ENCODE assay signal across 23 cellular contexts in genomic region chr1:30179942-30180543, GRCh38.
DNase-seq lines count a peak whose midpoint lies in the region; ATAC-seq, FAIRE-seq and TF ChIP-seq lines count a peak whose summit lies in the region.
"Had no signal": no experiment of that assay in that cellular context is flagged by ENCODE, and none has a peak within 500 bp of the region (broad histone marks: within the 10 kb centered on the region; RNA-seq: fewer than 3 reads in every experiment).

No MANE protein-coding gene starts in this region.

- no peak for TF ChIP-seq EP300 in esophagus muscularis mucosa (IDR thresholded peaks at IDR 0.05)

- no peak for TF ChIP-seq CTCF in esophagus muscularis mucosa (IDR thresholded peaks at IDR 0.05)
- no peak for TF ChIP-seq CTCF in natural killer cell (IDR thresholded peaks at IDR 0.05)

- H3K27me3 Mint-ChIP-seq in natural killer cell (ENCODE audit: low read depth in 2 of 2), result peaks cover 4 to 16% of the 10 kb centered on the region in 2 donors

- peak overlapping the region; percentile 60 for H3K27ac Mint-ChIP-seq in natural killer cell
- H3K27ac Mint-ChIP-seq: CD14-positive monocyte had no signal

- peak overlapping the region; percentile 49 for H3K4me3 Mint-ChIP-seq in natural killer cell
- H3K4me3 Mint-ChIP-seq: CD14-positive monocyte had no signal

- no peak for TF ChIP-seq POLR2A in esophagus muscularis mucosa (IDR thresholded peaks at IDR 0.05; ENCODE audit: low read depth)

- FAIRE-seq in urothelium cell line (lab: Jason Lieb, UNC), result no peak
- FAIRE-seq: A204.1, D721Med, GM19239 had no signal

- peaks cover 0 to 7% (median 0%) of the 10 kb centered on the region in 4 donors for H3K9me3 ChIP-seq in esophagus muscularis mucosa
- H3K9me3 ChIP-seq: HAP-1, MG63 had no signal

- H3K27ac ChIP-seq in esophagus muscularis mucosa (replicated peaks in 1 of 4), result no peak overlapping the region

- no peak for ATAC-seq in SK-N-SH treated with all-trans-retinoic acid at 6 μM for 48 hours
- peak in 2 of 3 donors; percentile 40 to 57 for ATAC-seq in natural killer cell
- no peak for ATAC-seq in GM19455 (IDR thresholded peaks at IDR 0.05; ENCODE audit: unreplicated experiment)
- ATAC-seq: Panc1 had no signal

- peak; percentile 24 for DNase-seq in ELF-1 (ENCODE audit: low read depth, low spot score)
- peak; percentile 88 for DNase-seq in esophagus muscularis mucosa (ENCODE audit: extremely low spot score)
- no peak for DNase-seq in natural killer cell
- DNase-seq in urothelium cell line (ENCODE audit: low spot score), result no peak
- no peak for DNase-seq in SW 1271 (lab: John Stamatoyannopoulos, UW)
- DNase-seq in NCI-H2227 treated with DMSO at 0.1 percent for 48 hours (lab: John Stamatoyannopoulos, UW), result no peak
- DNase-seq: DMS53, GF-D8, MG63, NCI-H1048, NCI-H1417 treated with DMSO at 0.1 percent for 48 hours, NCI-H187 treated with DMSO at 0.1 percent for 48 hours, NCI-H226, NCI-H774, SIG-M5 had no signal

- no peaks in the 10 kb centered on the region for H3K27me3 ChIP-seq in esophagus muscularis mucosa
- H3K27me3 ChIP-seq: MG63 had no signal

- H3K36me3 ChIP-seq in esophagus muscularis mucosa, result no peaks in the 10 kb centered on the region
- H3K36me3 ChIP-seq: HAP-1, MG63 had no signal

- H3K4me1 ChIP-seq in esophagus muscularis mucosa, result no peaks in the 10 kb centered on the region
- H3K4me1 ChIP-seq: HAP-1 had no signal

- peaks cover 16 to 33% of the 10 kb centered on the region in 2 donors for H3K4me1 Mint-ChIP-seq in natural killer cell
- H3K4me1 Mint-ChIP-seq: CD14-positive monocyte had no signal

- H3K36me3 Mint-ChIP-seq in natural killer cell, result no peaks in the 10 kb centered on the region
- H3K36me3 Mint-ChIP-seq: CD14-positive monocyte had no signal

- H3K9me3 Mint-ChIP-seq in natural killer cell, result no peaks in the 10 kb centered on the region
- H3K9me3 Mint-ChIP-seq: CD14-positive monocyte had no signal

- H3K4me3 ChIP-seq in esophagus muscularis mucosa, result no peak overlapping the region
- H3K4me3 ChIP-seq: HAP-1, MG63 had no signal

- intact Hi-C loops in esophagus muscularis mucosa (cut with DNase I), result no loop called here
- intact Hi-C loops in natural killer cell (cut with micrococcal nuclease), result no loop called here

- WGBS in esophagus muscularis mucosa, result 73% methylated on average over 7 of the region's 10 CpGs

TF ChIP-seq in SK-N-SH treated with all-trans-retinoic acid at 6 μM for 48 hours, 23 proteins besides CTCF, POLR2A, EP300 and RAD21:
- no peak for TF ChIP-seq ZNF70 (CRISPR knock-in tag; IDR thresholded peaks at IDR 0.05)
- peak; percentile 50; the same call in 1 of the 2 replicates for TF ChIP-seq TCF4 (CRISPR knock-in tag; IDR thresholded peaks at IDR 0.05; ENCODE audit: borderline replicate concordance)
- no peak for TF ChIP-seq ZNF565 (CRISPR knock-in tag; conservative IDR thresholded peaks at IDR 0.05; ENCODE audit: low read depth)

Comparison
In these comparisons a context has a peak if more than half of its experiments do, and no peak if none do; other contexts are left out.
1. DNase-seq: peak in ELF-1 (single experiment) and esophagus muscularis mucosa (single experiment); none in natural killer cell (single experiment), urothelium cell line (single experiment), SW 1271 (0 of 2) and NCI-H2227 treated with DMSO at 0.1 percent for 48 hours (single experiment).
2. ATAC-seq: peak in natural killer cell (2 of 3); none in SK-N-SH treated with all-trans-retinoic acid at 6 μM for 48 hours (single experiment) and GM19455 (single experiment).